In the genomic region with DNA sequence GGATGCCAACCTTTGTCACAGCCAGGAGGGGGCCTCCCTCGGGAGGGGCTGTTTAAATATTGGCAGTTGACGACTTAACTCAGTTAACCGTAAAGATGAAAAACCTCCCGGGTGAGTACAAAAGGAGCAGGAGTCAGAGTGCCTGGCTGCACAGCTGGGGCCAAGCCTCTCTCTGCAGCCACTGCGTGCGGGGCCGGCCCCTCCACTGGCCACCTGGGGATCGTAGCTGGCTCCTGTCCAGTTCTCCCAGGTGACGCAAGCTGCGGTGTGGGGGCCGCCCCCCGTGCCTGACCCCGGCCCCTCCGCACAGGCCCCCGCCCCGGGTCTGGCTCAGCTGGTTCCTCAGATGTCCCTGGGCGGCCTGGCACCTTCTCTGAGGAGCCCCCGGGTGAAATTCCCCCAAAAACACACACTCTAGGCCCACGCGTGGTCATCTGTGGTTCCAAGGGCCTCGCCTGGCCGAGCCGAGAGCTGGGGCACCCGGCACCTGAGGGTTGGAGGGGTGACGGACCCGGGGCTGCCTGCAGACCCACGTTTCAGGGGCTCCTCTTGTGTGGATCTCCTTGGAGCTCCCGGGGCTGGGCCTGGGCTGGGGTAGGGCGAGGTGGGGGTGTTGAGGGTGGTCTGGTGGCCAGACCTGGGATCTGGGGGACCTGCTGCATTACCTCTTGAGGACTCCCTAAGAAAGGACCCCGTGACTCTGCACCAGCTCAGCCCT, we compare ENCODE assay signal across 1 cellular context.
TF ChIP-seq lines count a peak whose summit lies in the region.

No MANE protein-coding gene starts in this region.

TF ChIP-seq in HEK293, 187 proteins besides CTCF, POLR2A, EP300 and RAD21 (continued from another document):
- TF ChIP-seq, protein P1, sequence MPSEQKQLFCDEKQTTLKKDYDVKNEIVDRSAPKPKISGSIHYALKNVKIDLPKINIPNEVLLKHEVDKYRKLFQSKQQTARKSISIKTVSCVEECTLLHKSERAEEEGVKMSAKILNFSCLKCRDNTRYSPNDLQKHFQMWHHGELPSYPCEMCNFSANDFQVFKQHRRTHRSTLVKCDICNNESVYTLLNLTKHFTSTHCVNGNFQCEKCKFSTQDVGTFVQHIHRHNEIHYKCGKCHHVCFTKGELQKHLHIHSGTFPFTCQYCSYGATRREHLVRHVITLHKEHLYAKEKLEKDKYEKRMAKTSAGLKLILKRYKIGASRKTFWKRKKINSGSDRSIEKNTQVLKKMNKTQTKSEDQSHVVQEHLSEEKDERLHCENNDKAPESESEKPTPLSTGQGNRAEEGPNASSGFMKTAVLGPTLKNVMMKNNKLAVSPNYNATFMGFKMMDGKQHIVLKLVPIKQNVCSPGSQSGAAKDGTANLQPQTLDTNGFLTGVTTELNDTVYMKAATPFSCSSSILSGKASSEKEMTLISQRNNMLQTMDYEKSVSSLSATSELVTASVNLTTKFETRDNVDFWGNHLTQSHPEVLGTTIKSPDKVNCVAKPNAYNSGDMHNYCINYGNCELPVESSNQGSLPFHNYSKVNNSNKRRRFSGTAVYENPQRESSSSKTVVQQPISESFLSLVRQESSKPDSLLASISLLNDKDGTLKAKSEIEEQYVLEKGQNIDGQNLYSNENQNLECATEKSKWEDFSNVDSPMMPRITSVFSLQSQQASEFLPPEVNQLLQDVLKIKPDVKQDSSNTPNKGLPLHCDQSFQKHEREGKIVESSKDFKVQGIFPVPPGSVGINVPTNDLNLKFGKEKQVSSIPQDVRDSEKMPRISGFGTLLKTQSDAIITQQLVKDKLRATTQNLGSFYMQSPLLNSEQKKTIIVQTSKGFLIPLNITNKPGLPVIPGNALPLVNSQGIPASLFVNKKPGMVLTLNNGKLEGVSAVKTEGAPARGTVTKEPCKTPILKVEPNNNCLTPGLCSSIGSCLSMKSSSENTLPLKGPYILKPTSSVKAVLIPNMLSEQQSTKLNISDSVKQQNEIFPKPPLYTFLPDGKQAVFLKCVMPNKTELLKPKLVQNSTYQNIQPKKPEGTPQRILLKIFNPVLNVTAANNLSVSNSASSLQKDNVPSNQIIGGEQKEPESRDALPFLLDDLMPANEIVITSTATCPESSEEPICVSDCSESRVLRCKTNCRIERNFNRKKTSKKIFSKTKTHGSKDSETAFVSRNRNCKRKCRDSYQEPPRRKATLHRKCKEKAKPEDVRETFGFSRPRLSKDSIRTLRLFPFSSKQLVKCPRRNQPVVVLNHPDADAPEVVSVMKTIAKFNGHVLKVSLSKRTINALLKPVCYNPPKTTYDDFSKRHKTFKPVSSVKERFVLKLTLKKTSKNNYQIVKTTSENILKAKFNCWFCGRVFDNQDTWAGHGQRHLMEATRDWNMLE (tag by site-specific recombination; conservative IDR thresholded peaks at IDR 0.05; ENCODE audit: low read depth) = no peak
- TF ChIP-seq ZNF768 (tag by site-specific recombination; IDR thresholded peaks at IDR 0.05) = no peak
- TF ChIP-seq KLF7 (tag by site-specific recombination; IDR thresholded peaks at IDR 0.05; ENCODE audit: borderline replicate concordance) = no peak
- TF ChIP-seq, protein P2, sequence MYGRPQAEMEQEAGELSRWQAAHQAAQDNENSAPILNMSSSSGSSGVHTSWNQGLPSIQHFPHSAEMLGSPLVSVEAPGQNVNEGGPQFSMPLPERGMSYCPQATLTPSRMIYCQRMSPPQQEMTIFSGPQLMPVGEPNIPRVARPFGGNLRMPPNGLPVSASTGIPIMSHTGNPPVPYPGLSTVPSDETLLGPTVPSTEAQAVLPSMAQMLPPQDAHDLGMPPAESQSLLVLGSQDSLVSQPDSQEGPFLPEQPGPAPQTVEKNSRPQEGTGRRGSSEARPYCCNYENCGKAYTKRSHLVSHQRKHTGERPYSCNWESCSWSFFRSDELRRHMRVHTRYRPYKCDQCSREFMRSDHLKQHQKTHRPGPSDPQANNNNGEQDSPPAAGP (tag by site-specific recombination; IDR thresholded peaks at IDR 0.05) = no peak
- TF ChIP-seq KLF10 (tag by site-specific recombination; IDR thresholded peaks at IDR 0.05) = peak; percentile 42; the same call in 1 of the 2 replicates
- TF ChIP-seq MEIS1 (CRISPR knock-in tag; IDR thresholded peaks at IDR 0.05; ENCODE audit: borderline replicate concordance) = no peak
- TF ChIP-seq, protein P3, sequence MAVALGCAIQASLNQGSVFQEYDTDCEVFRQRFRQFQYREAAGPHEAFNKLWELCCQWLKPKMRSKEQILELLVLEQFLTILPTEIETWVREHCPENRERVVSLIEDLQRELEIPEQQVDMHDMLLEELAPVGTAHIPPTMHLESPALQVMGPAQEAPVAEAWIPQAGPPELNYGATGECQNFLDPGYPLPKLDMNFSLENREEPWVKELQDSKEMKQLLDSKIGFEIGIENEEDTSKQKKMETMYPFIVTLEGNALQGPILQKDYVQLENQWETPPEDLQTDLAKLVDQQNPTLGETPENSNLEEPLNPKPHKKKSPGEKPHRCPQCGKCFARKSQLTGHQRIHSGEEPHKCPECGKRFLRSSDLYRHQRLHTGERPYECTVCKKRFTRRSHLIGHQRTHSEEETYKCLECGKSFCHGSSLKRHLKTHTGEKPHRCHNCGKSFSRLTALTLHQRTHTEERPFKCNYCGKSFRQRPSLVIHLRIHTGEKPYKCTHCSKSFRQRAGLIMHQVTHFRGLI (tag by site-specific recombination; IDR thresholded peaks at IDR 0.05) = no peak
- TF ChIP-seq, protein P4, sequence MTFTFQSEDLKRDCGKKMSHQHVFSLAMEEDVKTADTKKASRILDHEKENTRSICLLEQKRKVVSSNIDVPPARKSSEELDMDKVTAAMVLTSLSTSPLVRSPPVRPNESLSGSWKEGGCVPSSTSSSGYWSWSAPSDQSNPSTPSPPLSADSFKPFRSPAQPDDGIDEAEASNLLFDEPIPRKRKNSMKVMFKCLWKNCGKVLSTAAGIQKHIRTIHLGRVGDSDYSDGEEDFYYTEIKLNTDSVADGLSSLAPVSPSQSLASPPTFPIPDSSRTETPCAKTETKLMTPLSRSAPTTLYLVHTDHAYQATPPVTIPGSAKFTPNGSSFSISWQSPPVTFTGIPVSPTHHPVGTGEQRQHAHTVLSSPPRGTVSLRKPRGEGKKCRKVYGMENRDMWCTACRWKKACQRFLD (tag by site-specific recombination; IDR thresholded peaks at IDR 0.05) = no peak
- no peak for TF ChIP-seq ZBTB20 (tag by site-specific recombination; IDR thresholded peaks at IDR 0.05)
- no peak for TF ChIP-seq ZNF843 (tag by site-specific recombination; IDR thresholded peaks at IDR 0.05)
